Comparison of ENCODE assay signal across 17 cellular contexts in genomic region chr7:45229130-45229920, GRCh38.
"Had no signal": no experiment of that assay in that cellular context is flagged by ENCODE, and none has a peak within 500 bp of the region (broad histone marks: within the 10 kb centered on the region; RNA-seq: fewer than 3 reads in every experiment).

No MANE protein-coding gene starts in this region.

- H3K9me3 ChIP-seq: mucosa of descending colon, psoas muscle, right lobe of liver, suprapubic skin, transverse colon had no signal

- H3K4me1 ChIP-seq: neural progenitor cell, psoas muscle, right lobe of liver, suprapubic skin, transverse colon had no signal

- ATAC-seq: activated CD4-positive, alpha-beta T cell treated with anti-CD3 and anti-CD28 coated beads for 36 hours; left lobe of liver; mucosa of descending colon; psoas muscle; stimulated activated naive CD8-positive, alpha-beta T cell treated with anti-CD3 and anti-CD28 coated beads, Interleukin-15, amount 100 ng/mL, for 72 hours had no signal

- DNase-seq: activated CD4-positive, alpha-beta T cell treated with anti-CD3 and anti-CD28 coated beads for 36 hours; activated CD4-positive, alpha-beta T cell treated with anti-CD3 and anti-CD28 coated beads, Interleukin-2, amount 50 U/mL, for 48 hours; effector CD8-positive, alpha-beta T cell; hypothalamus; islet precursor cell; mucosa of descending colon; naive B cell; psoas muscle; right lobe of liver; small intestine; stimulated activated CD4-positive, alpha-beta T cell treated with anti-CD3 and anti-CD28 coated beads, Interleukin-15, amount 100 ng/mL, for 24 hours; stimulated activated CD4-positive, alpha-beta T cell treated with anti-CD3 and anti-CD28 coated beads, Interleukin-2, amount 100 ng/mL, for 48 hours; stimulated activated naive CD8-positive, alpha-beta T cell treated with anti-CD3 and anti-CD28 coated beads, Interleukin-15, amount 100 ng/mL, for 72 hours; transverse colon had no signal

- H3K27me3 ChIP-seq: right lobe of liver, transverse colon had no signal

- H3K27ac ChIP-seq: neural progenitor cell, psoas muscle, right lobe of liver, suprapubic skin, transverse colon had no signal

- H3K36me3 ChIP-seq: neural progenitor cell, right lobe of liver, suprapubic skin, transverse colon had no signal

- H3K4me3 ChIP-seq: mucosa of descending colon, neural progenitor cell, psoas muscle, right lobe of liver, suprapubic skin, transverse colon had no signal
